2 cellular contexts compared by ENCODE assay signal in genomic region chr16:19696312-19696711, GRCh38.
TF ChIP-seq lines count a peak whose summit lies in the region.

No MANE protein-coding gene starts in this region.

TF ChIP-seq in HCT116, 20 proteins besides CTCF, POLR2A, EP300 and RAD21:
- TF ChIP-seq ELF1 (IDR thresholded peaks at IDR 0.05; ENCODE audit: borderline replicate concordance, low read depth) (no peak), YY1 (IDR thresholded peaks at IDR 0.05; ENCODE audit: extremely low read depth, insufficient replicate concordance, low read depth, low read length) (no peak), MAX (IDR thresholded peaks at IDR 0.05) (no peak), ZNF274 (IDR thresholded peaks at IDR 0.05; ENCODE audit: low read depth, low read length) (no peak), EZH2phosphoT487 (IDR thresholded peaks at IDR 0.05; ENCODE audit: borderline replicate concordance) (no peak), FOSL1 (IDR thresholded peaks at IDR 0.05; ENCODE audit: low read depth) (no peak), EGR1 (IDR thresholded peaks at IDR 0.05; ENCODE audit: low read depth) (no peak), TCF7L2 (IDR thresholded peaks at IDR 0.05; ENCODE audit: borderline replicate concordance, extremely low read depth, insufficient read depth, insufficient read length) (no peak), ATF3 (IDR thresholded peaks at IDR 0.05) (no peak), ZBTB33 (IDR thresholded peaks at IDR 0.05; ENCODE audit: extremely low read depth, insufficient replicate concordance, low read length) (no peak), SP1 (IDR thresholded peaks at IDR 0.05; ENCODE audit: low read depth) (no peak), SIN3A (IDR thresholded peaks at IDR 0.05; ENCODE audit: low read depth) (no peak), SRF (IDR thresholded peaks at IDR 0.05; ENCODE audit: low read depth) (no peak), EZH2 (IDR thresholded peaks at IDR 0.05) (no peak), REST (IDR thresholded peaks at IDR 0.05; ENCODE audit: low read depth) (no peak)
TF ChIP-seq in HCT116: peak in this region for 0.

TF ChIP-seq in GM23338, 12 proteins besides CTCF, POLR2A, EP300 and RAD21:
- TF ChIP-seq ETS1 (IDR thresholded peaks at IDR 0.05) (no peak), REST (IDR thresholded peaks at IDR 0.05; ENCODE audit: unreplicated experiment) (no peak), POLR2AphosphoS5 (IDR thresholded peaks at IDR 0.05; ENCODE audit: low read depth) (no peak), EZH2 (IDR thresholded peaks at IDR 0.05; ENCODE audit: low read depth, unreplicated experiment) (no peak), STAT1 (IDR thresholded peaks at IDR 0.05; ENCODE audit: unreplicated experiment) (no peak), EZH2phosphoT487 (IDR thresholded peaks at IDR 0.05; ENCODE audit: unreplicated experiment) (no peak), CREB1 (CRISPR knock-in tag; IDR thresholded peaks at IDR 0.05; ENCODE audit: low read depth) (no peak), JUNB (IDR thresholded peaks at IDR 0.05; ENCODE audit: unreplicated experiment) (no peak), ZNF114 (CRISPR knock-in tag; IDR thresholded peaks at IDR 0.05) (no peak), ZNF331 (CRISPR knock-in tag; IDR thresholded peaks at IDR 0.05; ENCODE audit: low read depth) (no peak), NANOG (IDR thresholded peaks at IDR 0.05; ENCODE audit: borderline replicate concordance) (no peak), ZNF462 (CRISPR knock-in tag; IDR thresholded peaks at IDR 0.05) (no peak)
